In genomic region chr18:11464129-11464528, GRCh38 we compare ENCODE assay signal across 9 cellular contexts.
"Had no signal": no experiment of that assay in that cellular context is flagged by ENCODE, and none has a peak within 500 bp of the region (broad histone marks: within the 10 kb centered on the region; RNA-seq: fewer than 3 reads in every experiment).

No MANE protein-coding gene starts in this region.

- ATAC-seq: GM23338, HCT116 had no signal

- H3K9ac ChIP-seq: KMS-11 had no signal

- DNase-seq: H7, HFFc6, Karpas-422, KBM-7 had no signal

- H3K4me1 ChIP-seq: HAP-1 had no signal

- H3K9me3 ChIP-seq: HAP-1 had no signal

- H3K27ac ChIP-seq: KMS-11 had no signal

- H3K4me2 ChIP-seq: GM23338, KMS-11 had no signal

- FAIRE-seq: HTR-8/SVneo had no signal

- H3K4me3 ChIP-seq: GM23338, HAP-1 had no signal

- H2AFZ ChIP-seq: GM23338 had no signal

- H3K36me3 ChIP-seq: HAP-1 had no signal
